Comparison of ENCODE assay signal across 9 cellular contexts in genomic region chr4:111991797-111992196, GRCh38.
A peak's percentile ranks its signal among the peaks of the same experiment; 100 is the strongest.
DNase-seq lines count a peak whose midpoint lies in the region; ATAC-seq and TF ChIP-seq lines count a peak whose summit lies in the region.
"Had no signal": no experiment of that assay in that cellular context is flagged by ENCODE, and none has a peak within 500 bp of the region (broad histone marks: within the 10 kb centered on the region; RNA-seq: fewer than 3 reads in every experiment).

No MANE protein-coding gene starts in this region.

- intact Hi-C loops in transverse colon (cut with DNase I; ENCODE audit: low total_unique reads), result no loop called here

- in situ Hi-C loops in transverse colon (cut with MboI; ENCODE audit: low pct_ligation_motif_present in 1 of 4, low pct_unique_long_range_greater_than_20kb in 1 of 4, low sequenced_read_pairs in 3 of 4), result no loop called here

- TF ChIP-seq CTCF in fibroblast of mammary gland (conservative IDR thresholded peaks at IDR 0.05; ENCODE audit: control insufficient read depth, insufficient read depth, low read depth, low read length) (no peak), transverse colon (IDR thresholded peaks at IDR 0.05) (no peak)

- no peak for TF ChIP-seq POLR2A in transverse colon (IDR thresholded peaks at IDR 0.05)

- H3K4me1 ChIP-seq in transverse colon, result peaks cover 0 to 34% (median 19%) of the 10 kb centered on the region in 4 donors
- H3K4me1 ChIP-seq: body of pancreas had no signal

- H3K4me3 ChIP-seq in fibroblast of mammary gland (ENCODE audit: control insufficient read depth, low read depth, low read length) (no peak overlapping the region), transverse colon (no peak overlapping the region)
- H3K4me3 ChIP-seq: body of pancreas had no signal

- DNase-seq in NOMO-1 (lab: John Stamatoyannopoulos, UW; ENCODE audit: unreplicated experiment in 2 of 2) (peak; percentile 0 to 74), NOMO-1 treated with dmso at 0.1 percent for 144 hours (lab: John Stamatoyannopoulos, UW; ENCODE audit: unreplicated experiment) (no peak), NCI-H82 (lab: John Stamatoyannopoulos, UW) (peak; percentile 74), fibroblast of mammary gland (ENCODE audit: low read depth) (peak; percentile 92), transverse colon (no peak), AML-193 (lab: John Stamatoyannopoulos, UW) (no peak), NCI-H526 treated with DMSO at 0.1 percent for 48 hours (lab: John Stamatoyannopoulos, UW) (no peak)

- 19 to 38% methylated on average over 3 of the region's 3 CpGs for WGBS in transverse colon (ENCODE audit: low coverage in 1 of 2), 2 donors

- H3K36me3 ChIP-seq in transverse colon, result no peaks in the 10 kb centered on the region

- ATAC-seq in HG03108 (IDR thresholded peaks at IDR 0.05; ENCODE audit: unreplicated experiment), result no peak
- ATAC-seq: body of pancreas had no signal

- H3K27ac ChIP-seq in transverse colon, result peak overlapping the region in 3 of 4 donors; percentile 27 to 49 (median 47)
- H3K27ac ChIP-seq: body of pancreas had no signal

- TF ChIP-seq EP300 in transverse colon (IDR thresholded peaks at IDR 0.05; ENCODE audit: low read depth), result no peak

- no peaks in the 10 kb centered on the region for H3K9me3 ChIP-seq in transverse colon
- H3K9me3 ChIP-seq: body of pancreas had no signal

- H3K27me3 ChIP-seq in transverse colon, result peaks cover 3% of the 10 kb centered on the region
- H3K27me3 ChIP-seq: body of pancreas had no signal

Comparison
In these comparisons a context has a peak if more than half of its experiments do, and no peak if none do; other contexts are left out.
1. DNase-seq: peak in NOMO-1 (2 of 2), NCI-H82 (single experiment) and fibroblast of mammary gland (single experiment); none in NOMO-1 treated with dmso at 0.1 percent for 144 hours (single experiment), transverse colon (single experiment), AML-193 (0 of 2) and NCI-H526 treated with DMSO at 0.1 percent for 48 hours (single experiment).